Comparison of ENCODE assay signal across 1 cellular context in the genomic region with DNA sequence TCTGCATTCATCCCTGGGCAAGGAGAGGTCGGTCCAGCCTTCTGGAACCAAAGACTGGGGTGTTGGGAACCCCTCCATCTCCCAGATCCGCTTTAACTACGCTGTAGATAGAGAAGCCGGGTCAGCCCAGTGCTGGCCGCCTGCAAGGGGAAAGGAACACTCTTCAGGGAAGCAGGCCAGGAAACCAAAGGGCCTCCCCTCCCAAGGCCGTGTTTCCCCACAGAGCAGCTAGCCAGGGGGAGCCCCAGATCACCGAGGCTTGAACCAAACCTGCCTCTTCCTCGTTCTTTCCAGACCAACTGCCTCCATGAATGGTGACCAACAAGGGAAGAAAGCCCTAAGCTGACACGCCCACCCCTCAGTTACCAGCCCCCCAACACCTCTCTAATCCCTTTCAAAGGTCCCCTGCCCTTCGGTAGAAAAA.
TF ChIP-seq lines count a peak whose summit lies in the region.

No MANE protein-coding gene starts in this region.

TF ChIP-seq in SK-N-SH treated with all-trans-retinoic acid at 6 μM for 48 hours, 23 proteins besides CTCF, POLR2A, EP300 and RAD21 (continued from another document):
- TF ChIP-seq, protein P1, sequence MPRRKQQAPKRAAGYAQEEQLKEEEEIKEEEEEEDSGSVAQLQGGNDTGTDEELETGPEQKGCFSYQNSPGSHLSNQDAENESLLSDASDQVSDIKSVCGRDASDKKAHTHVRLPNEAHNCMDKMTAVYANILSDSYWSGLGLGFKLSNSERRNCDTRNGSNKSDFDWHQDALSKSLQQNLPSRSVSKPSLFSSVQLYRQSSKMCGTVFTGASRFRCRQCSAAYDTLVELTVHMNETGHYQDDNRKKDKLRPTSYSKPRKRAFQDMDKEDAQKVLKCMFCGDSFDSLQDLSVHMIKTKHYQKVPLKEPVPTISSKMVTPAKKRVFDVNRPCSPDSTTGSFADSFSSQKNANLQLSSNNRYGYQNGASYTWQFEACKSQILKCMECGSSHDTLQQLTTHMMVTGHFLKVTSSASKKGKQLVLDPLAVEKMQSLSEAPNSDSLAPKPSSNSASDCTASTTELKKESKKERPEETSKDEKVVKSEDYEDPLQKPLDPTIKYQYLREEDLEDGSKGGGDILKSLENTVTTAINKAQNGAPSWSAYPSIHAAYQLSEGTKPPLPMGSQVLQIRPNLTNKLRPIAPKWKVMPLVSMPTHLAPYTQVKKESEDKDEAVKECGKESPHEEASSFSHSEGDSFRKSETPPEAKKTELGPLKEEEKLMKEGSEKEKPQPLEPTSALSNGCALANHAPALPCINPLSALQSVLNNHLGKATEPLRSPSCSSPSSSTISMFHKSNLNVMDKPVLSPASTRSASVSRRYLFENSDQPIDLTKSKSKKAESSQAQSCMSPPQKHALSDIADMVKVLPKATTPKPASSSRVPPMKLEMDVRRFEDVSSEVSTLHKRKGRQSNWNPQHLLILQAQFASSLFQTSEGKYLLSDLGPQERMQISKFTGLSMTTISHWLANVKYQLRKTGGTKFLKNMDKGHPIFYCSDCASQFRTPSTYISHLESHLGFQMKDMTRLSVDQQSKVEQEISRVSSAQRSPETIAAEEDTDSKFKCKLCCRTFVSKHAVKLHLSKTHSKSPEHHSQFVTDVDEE (CRISPR knock-in tag; IDR thresholded peaks at IDR 0.05), result no peak
- no peak for TF ChIP-seq CSRNP3 (CRISPR knock-in tag; IDR thresholded peaks at IDR 0.05)
- TF ChIP-seq ZNF70 (CRISPR knock-in tag; IDR thresholded peaks at IDR 0.05), result no peak
- TF ChIP-seq ZFP30 (CRISPR knock-in tag; IDR thresholded peaks at IDR 0.05), result no peak
- TF ChIP-seq, protein P2, sequence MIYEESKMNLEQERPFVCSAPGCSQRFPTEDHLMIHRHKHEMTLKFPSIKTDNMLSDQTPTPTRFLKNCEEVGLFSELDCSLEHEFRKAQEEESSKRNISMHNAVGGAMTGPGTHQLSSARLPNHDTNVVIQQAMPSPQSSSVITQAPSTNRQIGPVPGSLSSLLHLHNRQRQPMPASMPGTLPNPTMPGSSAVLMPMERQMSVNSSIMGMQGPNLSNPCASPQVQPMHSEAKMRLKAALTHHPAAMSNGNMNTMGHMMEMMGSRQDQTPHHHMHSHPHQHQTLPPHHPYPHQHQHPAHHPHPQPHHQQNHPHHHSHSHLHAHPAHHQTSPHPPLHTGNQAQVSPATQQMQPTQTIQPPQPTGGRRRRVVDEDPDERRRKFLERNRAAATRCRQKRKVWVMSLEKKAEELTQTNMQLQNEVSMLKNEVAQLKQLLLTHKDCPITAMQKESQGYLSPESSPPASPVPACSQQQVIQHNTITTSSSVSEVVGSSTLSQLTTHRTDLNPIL (CRISPR knock-in tag; IDR thresholded peaks at IDR 0.05; ENCODE audit: low read depth), result no peak
- no peak for TF ChIP-seq TCF4 (CRISPR knock-in tag; IDR thresholded peaks at IDR 0.05; ENCODE audit: borderline replicate concordance)
- no peak for TF ChIP-seq TOX (CRISPR knock-in tag; IDR thresholded peaks at IDR 0.05; ENCODE audit: borderline replicate concordance)
TF ChIP-seq in SK-N-SH treated with all-trans-retinoic acid at 6 μM for 48 hours: peak in this region for 0.
